ENCODE assay signal across 1 cellular context in genomic region chr5:76714771-76715483, GRCh38.
TF ChIP-seq lines count a peak whose summit lies in the region.

No MANE protein-coding gene starts in this region.

TF ChIP-seq in K562, 482 proteins besides CTCF, POLR2A, EP300 and RAD21 (continued from another document):
- TF ChIP-seq MBD1 (CRISPR knock-in tag; IDR thresholded peaks at IDR 0.05) (peak; percentile 92; the same call in 1 of the 2 replicates), ZNF740 (CRISPR knock-in tag; IDR thresholded peaks at IDR 0.05) (peak; percentile 85), ZNF740 (tag; IDR thresholded peaks at IDR 0.05) (no peak), ZBTB33 (CRISPR knock-in tag; IDR thresholded peaks at IDR 0.05) (peak; percentile 96)
